In the genomic region with DNA sequence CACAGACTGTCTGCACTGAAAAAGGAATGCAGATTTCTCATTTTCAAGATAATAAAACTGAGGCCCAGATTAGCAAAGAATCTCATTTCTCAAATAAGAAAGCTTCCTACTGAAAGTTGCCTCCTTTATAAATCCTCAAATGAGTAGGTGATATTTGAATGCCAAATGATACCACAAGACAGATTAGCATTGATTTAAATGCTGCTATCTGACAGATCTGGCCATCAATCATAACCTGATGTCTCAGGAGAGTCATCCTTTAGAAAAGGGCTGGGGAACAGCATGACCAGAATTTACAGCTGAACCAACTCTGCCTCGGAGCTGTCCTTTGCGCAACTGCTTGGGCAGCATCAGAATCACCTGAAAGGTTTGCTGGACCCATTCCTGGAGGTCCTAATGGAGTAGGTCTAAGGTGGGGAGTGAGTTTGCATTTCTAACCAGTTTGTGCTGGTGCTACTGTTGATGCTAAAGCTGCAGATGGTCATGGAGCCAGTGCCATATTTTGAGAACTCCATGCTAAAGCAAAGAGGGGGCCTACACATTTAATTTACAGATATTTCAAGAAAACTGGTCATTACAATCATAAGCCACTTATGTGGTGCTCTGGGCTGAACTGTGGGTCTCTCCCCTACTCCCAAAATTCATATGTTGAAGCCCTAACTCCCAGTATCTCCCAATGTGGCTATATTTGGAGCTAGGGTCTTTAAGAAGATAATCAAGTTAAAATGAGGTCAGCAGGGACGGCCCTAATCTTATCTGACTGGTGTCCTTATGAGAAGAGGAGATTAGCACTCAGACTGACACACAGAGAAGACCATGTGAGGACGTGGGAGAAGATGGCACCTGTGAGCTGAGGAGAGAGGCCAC, we compare ENCODE assay signal across 1 cellular context.
TF ChIP-seq lines count a peak whose summit lies in the region.

No MANE protein-coding gene starts in this region.

TF ChIP-seq in K562, 482 proteins besides CTCF, POLR2A, EP300 and RAD21 (continued from another document and continues in another):
- TF ChIP-seq, protein P1, sequence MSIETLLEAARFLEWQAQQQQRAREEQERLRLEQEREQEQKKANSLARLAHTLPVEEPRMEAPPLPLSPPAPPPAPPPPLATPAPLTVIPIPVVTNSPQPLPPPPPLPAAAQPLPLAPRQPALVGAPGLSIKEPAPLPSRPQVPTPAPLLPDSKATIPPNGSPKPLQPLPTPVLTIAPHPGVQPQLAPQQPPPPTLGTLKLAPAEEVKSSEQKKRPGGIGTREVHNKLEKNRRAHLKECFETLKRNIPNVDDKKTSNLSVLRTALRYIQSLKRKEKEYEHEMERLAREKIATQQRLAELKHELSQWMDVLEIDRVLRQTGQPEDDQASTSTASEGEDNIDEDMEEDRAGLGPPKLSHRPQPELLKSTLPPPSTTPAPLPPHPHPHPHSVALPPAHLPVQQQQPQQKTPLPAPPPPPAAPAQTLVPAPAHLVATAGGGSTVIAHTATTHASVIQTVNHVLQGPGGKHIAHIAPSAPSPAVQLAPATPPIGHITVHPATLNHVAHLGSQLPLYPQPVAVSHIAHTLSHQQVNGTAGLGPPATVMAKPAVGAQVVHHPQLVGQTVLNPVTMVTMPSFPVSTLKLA (conservative IDR thresholded peaks at IDR 0.05): peak in 1 of 2 experiments; percentile 32; a peak in 1 of 4 replicates
- peak; percentile 90 for TF ChIP-seq CEBPB (tag; IDR thresholded peaks at IDR 0.05)
- TF ChIP-seq THRAP3 (IDR thresholded peaks at IDR 0.05; ENCODE audit: borderline replicate concordance): no peak
- 0 out of 2 replicates have a peak, but pooled peaks have one; percentile 44 for TF ChIP-seq GATAD2B (IDR thresholded peaks at IDR 0.05; ENCODE audit: borderline replicate concordance)
- no peak for TF ChIP-seq GTF2A2 (tag; IDR thresholded peaks at IDR 0.05)
- TF ChIP-seq PTRF (tag; IDR thresholded peaks at IDR 0.05): no peak
- TF ChIP-seq MECOM (CRISPR knock-in tag; IDR thresholded peaks at IDR 0.05): peak; percentile 88
- no peak for TF ChIP-seq SAFB (IDR thresholded peaks at IDR 0.05; ENCODE audit: borderline replicate concordance, low read depth, low read length)
- peak in 1 of 3 experiments; percentile 17 for TF ChIP-seq YY1 (IDR thresholded peaks at IDR 0.05; ENCODE audit: borderline replicate concordance in 1 of 3, control insufficient read depth in 1 of 3, extremely low read depth in 1 of 3, insufficient read depth in 3 of 3, insufficient read length in 1 of 3, insufficient replicate concordance in 2 of 3, low read depth in 1 of 3, low read length in 2 of 3)
- TF ChIP-seq CXXC5 (CRISPR knock-in tag; IDR thresholded peaks at IDR 0.05): peak; percentile 76
- TF ChIP-seq RBM34 (IDR thresholded peaks at IDR 0.05; ENCODE audit: borderline replicate concordance, insufficient read depth, low read length): no peak
- TF ChIP-seq, protein P2, sequence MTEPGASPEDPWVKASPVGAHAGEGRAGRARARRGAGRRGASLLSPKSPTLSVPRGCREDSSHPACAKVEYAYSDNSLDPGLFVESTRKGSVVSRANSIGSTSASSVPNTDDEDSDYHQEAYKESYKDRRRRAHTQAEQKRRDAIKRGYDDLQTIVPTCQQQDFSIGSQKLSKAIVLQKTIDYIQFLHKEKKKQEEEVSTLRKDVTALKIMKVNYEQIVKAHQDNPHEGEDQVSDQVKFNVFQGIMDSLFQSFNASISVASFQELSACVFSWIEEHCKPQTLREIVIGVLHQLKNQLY (CRISPR knock-in tag; conservative IDR thresholded peaks at IDR 0.05): no peak
- peak; percentile 66 for TF ChIP-seq CREM (IDR thresholded peaks at IDR 0.05; ENCODE audit: low read depth)
- 0 out of 2 replicates have a peak, but pooled peaks have one; percentile 49 for TF ChIP-seq ZNF766 (CRISPR knock-in tag; conservative IDR thresholded peaks at IDR 0.05)
- TF ChIP-seq MEF2A (IDR thresholded peaks at IDR 0.05; ENCODE audit: control insufficient read depth, low read depth, low read length): peak; percentile 58; the same call in 1 of the 2 replicates
- no peak for TF ChIP-seq CEBPG (CRISPR knock-in tag; IDR thresholded peaks at IDR 0.05)
- peak in 1 of 2 experiments; percentile 86; a peak in 2 of 4 replicates for TF ChIP-seq CEBPG (tag; conservative IDR thresholded peaks at IDR 0.05 in 1 of 2, IDR thresholded peaks at IDR 0.05 in 1 of 2)
- 0 out of 2 replicates have a peak, but pooled peaks have one; percentile 37 for TF ChIP-seq SMARCC2 (IDR thresholded peaks at IDR 0.05; ENCODE audit: low read depth)
- TF ChIP-seq POLR2AphosphoS5 (IDR thresholded peaks at IDR 0.05; ENCODE audit: control insufficient read depth, insufficient read depth, low read depth, low read length): peak; percentile 31; the same call in 1 of the 2 replicates
- TF ChIP-seq OTX1 (CRISPR knock-in tag; IDR thresholded peaks at IDR 0.05): no peak
- peak; percentile 95 for TF ChIP-seq ARID1B (IDR thresholded peaks at IDR 0.05)
- TF ChIP-seq PRMT5 (CRISPR knock-in tag; IDR thresholded peaks at IDR 0.05): no peak
- TF ChIP-seq, protein P3, sequence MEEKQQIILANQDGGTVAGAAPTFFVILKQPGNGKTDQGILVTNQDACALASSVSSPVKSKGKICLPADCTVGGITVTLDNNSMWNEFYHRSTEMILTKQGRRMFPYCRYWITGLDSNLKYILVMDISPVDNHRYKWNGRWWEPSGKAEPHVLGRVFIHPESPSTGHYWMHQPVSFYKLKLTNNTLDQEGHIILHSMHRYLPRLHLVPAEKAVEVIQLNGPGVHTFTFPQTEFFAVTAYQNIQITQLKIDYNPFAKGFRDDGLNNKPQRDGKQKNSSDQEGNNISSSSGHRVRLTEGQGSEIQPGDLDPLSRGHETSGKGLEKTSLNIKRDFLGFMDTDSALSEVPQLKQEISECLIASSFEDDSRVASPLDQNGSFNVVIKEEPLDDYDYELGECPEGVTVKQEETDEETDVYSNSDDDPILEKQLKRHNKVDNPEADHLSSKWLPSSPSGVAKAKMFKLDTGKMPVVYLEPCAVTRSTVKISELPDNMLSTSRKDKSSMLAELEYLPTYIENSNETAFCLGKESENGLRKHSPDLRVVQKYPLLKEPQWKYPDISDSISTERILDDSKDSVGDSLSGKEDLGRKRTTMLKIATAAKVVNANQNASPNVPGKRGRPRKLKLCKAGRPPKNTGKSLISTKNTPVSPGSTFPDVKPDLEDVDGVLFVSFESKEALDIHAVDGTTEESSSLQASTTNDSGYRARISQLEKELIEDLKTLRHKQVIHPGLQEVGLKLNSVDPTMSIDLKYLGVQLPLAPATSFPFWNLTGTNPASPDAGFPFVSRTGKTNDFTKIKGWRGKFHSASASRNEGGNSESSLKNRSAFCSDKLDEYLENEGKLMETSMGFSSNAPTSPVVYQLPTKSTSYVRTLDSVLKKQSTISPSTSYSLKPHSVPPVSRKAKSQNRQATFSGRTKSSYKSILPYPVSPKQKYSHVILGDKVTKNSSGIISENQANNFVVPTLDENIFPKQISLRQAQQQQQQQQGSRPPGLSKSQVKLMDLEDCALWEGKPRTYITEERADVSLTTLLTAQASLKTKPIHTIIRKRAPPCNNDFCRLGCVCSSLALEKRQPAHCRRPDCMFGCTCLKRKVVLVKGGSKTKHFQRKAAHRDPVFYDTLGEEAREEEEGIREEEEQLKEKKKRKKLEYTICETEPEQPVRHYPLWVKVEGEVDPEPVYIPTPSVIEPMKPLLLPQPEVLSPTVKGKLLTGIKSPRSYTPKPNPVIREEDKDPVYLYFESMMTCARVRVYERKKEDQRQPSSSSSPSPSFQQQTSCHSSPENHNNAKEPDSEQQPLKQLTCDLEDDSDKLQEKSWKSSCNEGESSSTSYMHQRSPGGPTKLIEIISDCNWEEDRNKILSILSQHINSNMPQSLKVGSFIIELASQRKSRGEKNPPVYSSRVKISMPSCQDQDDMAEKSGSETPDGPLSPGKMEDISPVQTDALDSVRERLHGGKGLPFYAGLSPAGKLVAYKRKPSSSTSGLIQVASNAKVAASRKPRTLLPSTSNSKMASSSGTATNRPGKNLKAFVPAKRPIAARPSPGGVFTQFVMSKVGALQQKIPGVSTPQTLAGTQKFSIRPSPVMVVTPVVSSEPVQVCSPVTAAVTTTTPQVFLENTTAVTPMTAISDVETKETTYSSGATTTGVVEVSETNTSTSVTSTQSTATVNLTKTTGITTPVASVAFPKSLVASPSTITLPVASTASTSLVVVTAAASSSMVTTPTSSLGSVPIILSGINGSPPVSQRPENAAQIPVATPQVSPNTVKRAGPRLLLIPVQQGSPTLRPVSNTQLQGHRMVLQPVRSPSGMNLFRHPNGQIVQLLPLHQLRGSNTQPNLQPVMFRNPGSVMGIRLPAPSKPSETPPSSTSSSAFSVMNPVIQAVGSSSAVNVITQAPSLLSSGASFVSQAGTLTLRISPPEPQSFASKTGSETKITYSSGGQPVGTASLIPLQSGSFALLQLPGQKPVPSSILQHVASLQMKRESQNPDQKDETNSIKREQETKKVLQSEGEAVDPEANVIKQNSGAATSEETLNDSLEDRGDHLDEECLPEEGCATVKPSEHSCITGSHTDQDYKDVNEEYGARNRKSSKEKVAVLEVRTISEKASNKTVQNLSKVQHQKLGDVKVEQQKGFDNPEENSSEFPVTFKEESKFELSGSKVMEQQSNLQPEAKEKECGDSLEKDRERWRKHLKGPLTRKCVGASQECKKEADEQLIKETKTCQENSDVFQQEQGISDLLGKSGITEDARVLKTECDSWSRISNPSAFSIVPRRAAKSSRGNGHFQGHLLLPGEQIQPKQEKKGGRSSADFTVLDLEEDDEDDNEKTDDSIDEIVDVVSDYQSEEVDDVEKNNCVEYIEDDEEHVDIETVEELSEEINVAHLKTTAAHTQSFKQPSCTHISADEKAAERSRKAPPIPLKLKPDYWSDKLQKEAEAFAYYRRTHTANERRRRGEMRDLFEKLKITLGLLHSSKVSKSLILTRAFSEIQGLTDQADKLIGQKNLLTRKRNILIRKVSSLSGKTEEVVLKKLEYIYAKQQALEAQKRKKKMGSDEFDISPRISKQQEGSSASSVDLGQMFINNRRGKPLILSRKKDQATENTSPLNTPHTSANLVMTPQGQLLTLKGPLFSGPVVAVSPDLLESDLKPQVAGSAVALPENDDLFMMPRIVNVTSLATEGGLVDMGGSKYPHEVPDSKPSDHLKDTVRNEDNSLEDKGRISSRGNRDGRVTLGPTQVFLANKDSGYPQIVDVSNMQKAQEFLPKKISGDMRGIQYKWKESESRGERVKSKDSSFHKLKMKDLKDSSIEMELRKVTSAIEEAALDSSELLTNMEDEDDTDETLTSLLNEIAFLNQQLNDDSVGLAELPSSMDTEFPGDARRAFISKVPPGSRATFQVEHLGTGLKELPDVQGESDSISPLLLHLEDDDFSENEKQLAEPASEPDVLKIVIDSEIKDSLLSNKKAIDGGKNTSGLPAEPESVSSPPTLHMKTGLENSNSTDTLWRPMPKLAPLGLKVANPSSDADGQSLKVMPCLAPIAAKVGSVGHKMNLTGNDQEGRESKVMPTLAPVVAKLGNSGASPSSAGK (IDR thresholded peaks at IDR 0.05): peak; percentile 28; the same call in 1 of the 2 replicates
- TF ChIP-seq MTA1 (IDR thresholded peaks at IDR 0.05; ENCODE audit: borderline replicate concordance): 0 out of 2 replicates have a peak, but pooled peaks have one; percentile 28
- peak; percentile 65 for TF ChIP-seq NEUROD1 (IDR thresholded peaks at IDR 0.05; ENCODE audit: borderline replicate concordance, low read depth, low read length, partially characterized antibody)
- TF ChIP-seq TAF9B (IDR thresholded peaks at IDR 0.05; ENCODE audit: partially characterized antibody): no peak
- TF ChIP-seq RBM39 (optimal IDR thresholded peaks at IDR 0.05; ENCODE audit: low read depth, low read length): no peak
- TF ChIP-seq BACH1 (tag; IDR thresholded peaks at IDR 0.05): 0 out of 2 replicates have a peak, but pooled peaks have one; percentile 2
- 0 out of 2 replicates have a peak, but pooled peaks have one; percentile 13 for TF ChIP-seq C11orf30 (IDR thresholded peaks at IDR 0.05; ENCODE audit: low read depth)
- no peak for TF ChIP-seq SRSF3 (IDR thresholded peaks at IDR 0.05; ENCODE audit: insufficient read depth, low read length)
- peak; percentile 86 for TF ChIP-seq TAL1 (IDR thresholded peaks at IDR 0.05)
- TF ChIP-seq ESRRA (IDR thresholded peaks at IDR 0.05; ENCODE audit: borderline replicate concordance, low read depth): peak; percentile 49; the same call in 1 of the 2 replicates
- TF ChIP-seq NCOR1 (IDR thresholded peaks at IDR 0.05): peak; percentile 92
- TF ChIP-seq SIN3B (IDR thresholded peaks at IDR 0.05; ENCODE audit: low read depth): no peak
- peak; percentile 75 for TF ChIP-seq MYC (IDR thresholded peaks at IDR 0.05; ENCODE audit: low read depth, low read length)
- no peak for TF ChIP-seq MYC (CRISPR knock-in tag; IDR thresholded peaks at IDR 0.05; ENCODE audit: borderline replicate concordance, low read depth)
- TF ChIP-seq LEF1 (IDR thresholded peaks at IDR 0.05): peak; percentile 66
- TF ChIP-seq NFIC (IDR thresholded peaks at IDR 0.05): peak; percentile 51
- no peak for TF ChIP-seq SUPT5H (IDR thresholded peaks at IDR 0.05)
- peak; percentile 83 for TF ChIP-seq CCNT2 (IDR thresholded peaks at IDR 0.05; ENCODE audit: borderline replicate concordance, extremely low read depth, insufficient read length, low read depth, low read length)
- peak; percentile 54; the same call in 1 of the 2 replicates for TF ChIP-seq ZNF644 (tag; IDR thresholded peaks at IDR 0.05; ENCODE audit: low read depth)
- no peak for TF ChIP-seq NR1H2 (CRISPR knock-in tag; IDR thresholded peaks at IDR 0.05)
- peak; percentile 36 to 44; a peak in 2 of 4 replicates for TF ChIP-seq NRF1 (conservative IDR thresholded peaks at IDR 0.05 in 1 of 2, IDR thresholded peaks at IDR 0.05 in 1 of 2)
- TF ChIP-seq ZNF282 (CRISPR knock-in tag; IDR thresholded peaks at IDR 0.05): no peak
- no peak for TF ChIP-seq ZNF316 (IDR thresholded peaks at IDR 0.05)
- TF ChIP-seq, protein P4, sequence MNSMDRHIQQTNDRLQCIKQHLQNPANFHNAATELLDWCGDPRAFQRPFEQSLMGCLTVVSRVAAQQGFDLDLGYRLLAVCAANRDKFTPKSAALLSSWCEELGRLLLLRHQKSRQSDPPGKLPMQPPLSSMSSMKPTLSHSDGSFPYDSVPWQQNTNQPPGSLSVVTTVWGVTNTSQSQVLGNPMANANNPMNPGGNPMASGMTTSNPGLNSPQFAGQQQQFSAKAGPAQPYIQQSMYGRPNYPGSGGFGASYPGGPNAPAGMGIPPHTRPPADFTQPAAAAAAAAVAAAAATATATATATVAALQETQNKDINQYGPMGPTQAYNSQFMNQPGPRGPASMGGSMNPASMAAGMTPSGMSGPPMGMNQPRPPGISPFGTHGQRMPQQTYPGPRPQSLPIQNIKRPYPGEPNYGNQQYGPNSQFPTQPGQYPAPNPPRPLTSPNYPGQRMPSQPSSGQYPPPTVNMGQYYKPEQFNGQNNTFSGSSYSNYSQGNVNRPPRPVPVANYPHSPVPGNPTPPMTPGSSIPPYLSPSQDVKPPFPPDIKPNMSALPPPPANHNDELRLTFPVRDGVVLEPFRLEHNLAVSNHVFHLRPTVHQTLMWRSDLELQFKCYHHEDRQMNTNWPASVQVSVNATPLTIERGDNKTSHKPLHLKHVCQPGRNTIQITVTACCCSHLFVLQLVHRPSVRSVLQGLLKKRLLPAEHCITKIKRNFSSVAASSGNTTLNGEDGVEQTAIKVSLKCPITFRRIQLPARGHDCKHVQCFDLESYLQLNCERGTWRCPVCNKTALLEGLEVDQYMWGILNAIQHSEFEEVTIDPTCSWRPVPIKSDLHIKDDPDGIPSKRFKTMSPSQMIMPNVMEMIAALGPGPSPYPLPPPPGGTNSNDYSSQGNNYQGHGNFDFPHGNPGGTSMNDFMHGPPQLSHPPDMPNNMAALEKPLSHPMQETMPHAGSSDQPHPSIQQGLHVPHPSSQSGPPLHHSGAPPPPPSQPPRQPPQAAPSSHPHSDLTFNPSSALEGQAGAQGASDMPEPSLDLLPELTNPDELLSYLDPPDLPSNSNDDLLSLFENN (IDR thresholded peaks at IDR 0.05; ENCODE audit: low read depth in 2 of 2, low read length in 2 of 2): peak in 1 of 2 experiments; percentile 69; a peak in 2 of 4 replicates
- TF ChIP-seq NCOA1 (IDR thresholded peaks at IDR 0.05; ENCODE audit: low read depth): peak; percentile 88
- peak in 1 of 2 experiments; percentile 37; a peak in 1 of 4 replicates for TF ChIP-seq TEAD1 (CRISPR knock-in tag; IDR thresholded peaks at IDR 0.05)
